In genomic region chr19:42282036-42282762, GRCh38 we compare ENCODE assay signal across 8 cellular contexts. TPM values are rescaled to one million over a fixed set of nuclear protein-coding genes. Genes with fewer than 3 reads are reported as not detected.
DNase-seq lines count a peak whose midpoint lies in the region; ATAC-seq and TF ChIP-seq lines count a peak whose summit lies in the region.

No MANE protein-coding gene starts in this region.

- DNase-seq in HCT116 (ENCODE audit: low read depth, low spot score), result no peak
- DNase-seq in SK-N-MC (ENCODE audit: low read depth, low spot score), result no peak
- DNase-seq in heart left ventricle, result peak in 1 of 5 donors; percentile 36
- no peak for DNase-seq in GM20000 (ENCODE audit: low spot score)
- DNase-seq in SIG-M5 treated with dmso at 0.1 percent for 504 hours (lab: John Stamatoyannopoulos, UW; ENCODE audit: unreplicated experiment), result no peak
- no peak for DNase-seq in T-helper 2 cell treated with Interferon-gamma antibody and Interleukin-4, amounts not matched to agents 5 μg/mL and 100 μg/mL, for 36 hours (ENCODE audit: low spot score)

- no peaks in the 10 kb centered on the region for H3K9me3 Mint-ChIP-seq in T-helper 2 cell treated with Interferon-gamma antibody and Interleukin-4, amounts not matched to agents 5 μg/mL and 100 μg/mL, for 36 hours

- intact Hi-C loops in HCT116 (cut with micrococcal nuclease) (no loop called here), heart left ventricle (cut with DNase I) (loop anchor here in 2 of 10 donors (2.0 to 5.0 kb wide), 2 partner anchors 13 to 40 kb away; partner anchors contain the start of genes CIC (in 1 of the 2) and GSK3A (in 1 of the 2))

- RAD21 ChIA-PET in HCT116 (lab: Charles Lee; ENCODE audit: low non-redundant PET in 1 of 2, low total read pairs in 2 of 2, uncharacterized antibody in 2 of 2, unreplicated experiment in 2 of 2), result interaction anchor here (0.6 to 1.3 kb wide), 3 partner anchors 20 to 39 kb away, joined by 3 to 7 read pairs (median 4); partner anchors contain the start of genes GSK3A (in 1 of the 2) and PAFAH1B3 (in 1 of the 2)

- no TSS peak for BruUV-seq in HCT116 (replicated peaks; lab: Mats Ljungman, UMichigan)

- H3K27me3 ChIP-seq in HCT116 (ENCODE audit: insufficient read depth, low read length) (no peaks in the 10 kb centered on the region), heart left ventricle (no peaks in the 10 kb centered on the region), skeletal muscle tissue (ENCODE audit: control insufficient read depth in 3 of 3, insufficient read depth in 3 of 3, low read length in 3 of 3) (no peaks in the 10 kb centered on the region)

- H3K36me3 Mint-ChIP-seq in T-helper 2 cell treated with Interferon-gamma antibody and Interleukin-4, amounts not matched to agents 5 μg/mL and 100 μg/mL, for 36 hours (ENCODE audit: low read depth), result peaks cover 10% of the 10 kb centered on the region

- TF ChIP-seq POLR2A in HCT116 (IDR thresholded peaks at IDR 0.05; ENCODE audit: borderline replicate concordance, extremely low read depth, insufficient read depth, insufficient read length) (no peak), heart left ventricle (IDR thresholded peaks at IDR 0.05) (no peak)

- TF ChIP-seq RAD21 in HCT116 (IDR thresholded peaks at IDR 0.05; ENCODE audit: low read depth), result no peak

- no peak overlapping the region for H3K4me3 Mint-ChIP-seq in T-helper 2 cell treated with Interferon-gamma antibody and Interleukin-4, amounts not matched to agents 5 μg/mL and 100 μg/mL, for 36 hours

- H3K79me2 ChIP-seq in HCT116 (ENCODE audit: insufficient read depth, low read length), result peaks cover 18% of the 10 kb centered on the region; the same call in 1 of the 2 replicates

- H3K9ac ChIP-seq in HCT116 (ENCODE audit: low read length) (peak overlapping the region; percentile 86), SK-N-MC (ENCODE audit: insufficient read length) (peak overlapping the region; percentile 14), skeletal muscle tissue (ENCODE audit: low read depth in 1 of 3, low read length in 3 of 3) (peak overlapping the region in 2 of 3 donors; percentile 70 to 72)

- H3K36me3 ChIP-seq in HCT116 (ENCODE audit: control insufficient read depth in 1 of 2, insufficient read depth in 2 of 2, low read length in 2 of 2) (0 out of 4 replicates have a peak, but pooled peaks cover 0 to 4% of the 10 kb centered on the region in 2 experiments), SK-N-MC (ENCODE audit: insufficient read depth, low read length) (peaks cover 6% of the 10 kb centered on the region), heart left ventricle (peaks cover 0 to 6% (median 4%) of the 10 kb centered on the region in 9 donors), skeletal muscle tissue (ENCODE audit: control insufficient read depth in 3 of 3, insufficient read depth in 3 of 3, low read length in 3 of 3) (peaks cover 2% of the 10 kb centered on the region in 3 donors)

- no peak overlapping the region for H3K27ac Mint-ChIP-seq in T-helper 2 cell treated with Interferon-gamma antibody and Interleukin-4, amounts not matched to agents 5 μg/mL and 100 μg/mL, for 36 hours

- no peaks in the 10 kb centered on the region for H3K27me3 Mint-ChIP-seq in T-helper 2 cell treated with Interferon-gamma antibody and Interleukin-4, amounts not matched to agents 5 μg/mL and 100 μg/mL, for 36 hours (ENCODE audit: low read depth)

- peaks cover 49 to 79% of the 10 kb centered on the region in 2 experiments for H3K4me1 ChIP-seq in HCT116 (ENCODE audit: control insufficient read depth in 1 of 2, insufficient read depth in 2 of 2, low read length in 2 of 2)
- peaks cover 30 to 87% (median 77%) of the 10 kb centered on the region in 12 donors for H3K4me1 ChIP-seq in heart left ventricle
- H3K4me1 ChIP-seq in skeletal muscle tissue (ENCODE audit: control insufficient read depth in 3 of 3, insufficient read depth in 3 of 3, low read length in 3 of 3), result peaks cover 67 to 74% (median 74%) of the 10 kb centered on the region in 3 donors

- WGBS in heart left ventricle, 4 donors, result 27 to 35% (median 30%) methylated on average over 4 to 5 of the region's 5 CpGs

- H3K9me3 ChIP-seq in HCT116 (ENCODE audit: control insufficient read depth in 1 of 2, insufficient read depth in 1 of 2, low read depth in 1 of 2, low read length in 2 of 2) (no peaks in the 10 kb centered on the region), SK-N-MC (ENCODE audit: low read depth, low read length) (no peaks in the 10 kb centered on the region), heart left ventricle (no peaks in the 10 kb centered on the region), skeletal muscle tissue (ENCODE audit: control insufficient read depth in 3 of 3, low read length in 3 of 3) (no peaks in the 10 kb centered on the region)

- H2AFZ ChIP-seq in HCT116 (ENCODE audit: low read depth, low read length, poor library complexity, severe bottlenecking), result no peak overlapping the region

- H3K9me2 ChIP-seq in HCT116 (ENCODE audit: insufficient read depth), result no peaks in the 10 kb centered on the region

- no peak for TF ChIP-seq CTCF in HCT116 (IDR thresholded peaks at IDR 0.05 in 2 of 3, conservative IDR thresholded peaks at IDR 0.05 in 1 of 3; ENCODE audit: borderline replicate concordance in 1 of 3, insufficient read depth in 1 of 3, low read depth in 2 of 3, low read length in 2 of 3)
- TF ChIP-seq CTCF in heart left ventricle (IDR thresholded peaks at IDR 0.05), result no peak
- no peak for TF ChIP-seq CTCF in GM20000 (IDR thresholded peaks at IDR 0.05; ENCODE audit: extremely low read depth, missing control alignments)

- H4K20me1 ChIP-seq in HCT116 (ENCODE audit: insufficient read depth), result no peaks in the 10 kb centered on the region

- no peak for ATAC-seq in HCT116
- no peak for ATAC-seq in heart left ventricle
- no peak for ATAC-seq in HG03025 (IDR thresholded peaks at IDR 0.05; ENCODE audit: low FRiP score, unreplicated experiment)

- CTCF ChIA-PET in HCT116 (lab: Charles Lee), result interaction anchor here (0.6 to 4.8 kb wide), 4 partner anchors 26 to 120 kb away, joined by 3 to 63 read pairs (median 10); partner anchors contain the start of gene GSK3A

- peak overlapping the region; percentile 94 for H3K27ac ChIP-seq in HCT116 (ENCODE audit: low read depth, low read length)
- peak overlapping the region; percentile 95 for H3K27ac ChIP-seq in SK-N-MC
- H3K27ac ChIP-seq in heart left ventricle, result peak overlapping the region; percentile 95 to 100 (median 96)
- H3K27ac ChIP-seq in skeletal muscle tissue (ENCODE audit: low read depth, low read length), result peak overlapping the region; percentile 92

- peak overlapping the region; percentile 97 for H3K4me2 ChIP-seq in HCT116 (ENCODE audit: low read length)

- POLR2A ChIA-PET in HCT116 (lab: Charles Lee), result interaction anchor here (0.9 to 1.3 kb wide), 4 partner anchors 12 to 323 kb away, joined by 3 to 5 read pairs (median 4); partner anchors contain the start of genes GSK3A and RABAC1

- H3K4me1 Mint-ChIP-seq in T-helper 2 cell treated with Interferon-gamma antibody and Interleukin-4, amounts not matched to agents 5 μg/mL and 100 μg/mL, for 36 hours (ENCODE audit: low read depth), result peaks cover 46% of the 10 kb centered on the region

- peak overlapping the region; percentile 70 to 72 for H3K4me3 ChIP-seq in HCT116 (replicated peaks in 1 of 2; ENCODE audit: low read depth in 1 of 2, low read length in 2 of 2)
- H3K4me3 ChIP-seq in SK-N-MC, result peak overlapping the region; percentile 94
- H3K4me3 ChIP-seq in heart left ventricle, result peak overlapping the region in 10 of 12 donors; percentile 51 to 97 (median 78)
- H3K4me3 ChIP-seq in skeletal muscle tissue (ENCODE audit: low read length in 3 of 3), result peak overlapping the region in 1 of 3 donors; percentile 51

TF ChIP-seq in HCT116, 20 proteins besides CTCF, POLR2A, EP300 and RAD21:
- TF ChIP-seq SP1 (IDR thresholded peaks at IDR 0.05; ENCODE audit: low read depth) (no peak), EZH2phosphoT487 (IDR thresholded peaks at IDR 0.05; ENCODE audit: borderline replicate concordance) (no peak), SRF (IDR thresholded peaks at IDR 0.05; ENCODE audit: low read depth) (no peak), POLR2AphosphoS5 (IDR thresholded peaks at IDR 0.05; ENCODE audit: low read depth, low read length) (no peak), SIN3A (IDR thresholded peaks at IDR 0.05; ENCODE audit: low read depth) (no peak)
- TF ChIP-seq, protein P1, sequence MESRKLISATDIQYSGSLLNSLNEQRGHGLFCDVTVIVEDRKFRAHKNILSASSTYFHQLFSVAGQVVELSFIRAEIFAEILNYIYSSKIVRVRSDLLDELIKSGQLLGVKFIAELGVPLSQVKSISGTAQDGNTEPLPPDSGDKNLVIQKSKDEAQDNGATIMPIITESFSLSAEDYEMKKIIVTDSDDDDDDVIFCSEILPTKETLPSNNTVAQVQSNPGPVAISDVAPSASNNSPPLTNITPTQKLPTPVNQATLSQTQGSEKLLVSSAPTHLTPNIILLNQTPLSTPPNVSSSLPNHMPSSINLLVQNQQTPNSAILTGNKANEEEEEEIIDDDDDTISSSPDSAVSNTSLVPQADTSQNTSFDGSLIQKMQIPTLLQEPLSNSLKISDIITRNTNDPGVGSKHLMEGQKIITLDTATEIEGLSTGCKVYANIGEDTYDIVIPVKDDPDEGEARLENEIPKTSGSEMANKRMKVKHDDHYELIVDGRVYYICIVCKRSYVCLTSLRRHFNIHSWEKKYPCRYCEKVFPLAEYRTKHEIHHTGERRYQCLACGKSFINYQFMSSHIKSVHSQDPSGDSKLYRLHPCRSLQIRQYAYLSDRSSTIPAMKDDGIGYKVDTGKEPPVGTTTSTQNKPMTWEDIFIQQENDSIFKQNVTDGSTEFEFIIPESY (IDR thresholded peaks at IDR 0.05; ENCODE audit: extremely low read depth, insufficient replicate concordance, low read length), result no peak

RNA-seq across cellular contexts. Expression of gene CIC, which starts 13.1 kb away (rescaled TPM):
- 52.0 TPM for total RNA-seq in HCT116 (2021; ENCODE audit: unreplicated experiment)
- polyA plus RNA-seq in HCT116 (2012), result 43.4 and 44.2 TPM in 2 replicates
- 10 to 100 TPM; 25.5 to 54.8 (median 35.8) TPM for total RNA-seq in heart left ventricle
- 10 to 100 TPM; 27.1 to 27.5 TPM for polyA plus RNA-seq in heart left ventricle
- total RNA-seq in skeletal muscle tissue, result 10.4 TPM

RNA-seq across cellular contexts. Expression of gene PRR19, which starts 19.7 kb away (rescaled TPM):
- total RNA-seq in HCT116 (2021; ENCODE audit: unreplicated experiment) (0.93 TPM), heart left ventricle (under 1 TPM in 3 of 9 donors, not detected in 6; 0.16 to 0.53 (median 0.40) TPM), skeletal muscle tissue (not detected)
- polyA plus RNA-seq in HCT116 (2012), result 0.77 and 1.1 TPM in 2 replicates
- polyA plus RNA-seq in heart left ventricle, result under 1 TPM in 1 of 2 donors, not detected in 1; 0.17 TPM

RNA-seq across cellular contexts. Expression of gene PAFAH1B3, which starts 20.2 kb away (rescaled TPM):
- total RNA-seq in HCT116 (2021; ENCODE audit: unreplicated experiment) (110 TPM), heart left ventricle (1 to 10 TPM; 1.8 to 9.4 (median 2.5) TPM), skeletal muscle tissue (29.2 TPM)
- 130 TPM in 2 replicates for polyA plus RNA-seq in HCT116 (2012)
- polyA plus RNA-seq in heart left ventricle, result 1 to 10 TPM; 4.9 to 9.5 TPM

RNA-seq across cellular contexts. Expression of gene ERF, which starts 27.3 kb away (rescaled TPM):
- total RNA-seq in HCT116 (2021; ENCODE audit: unreplicated experiment) (96.1 TPM), heart left ventricle (10 to 100 TPM; 26.1 to 49.7 (median 35.5) TPM), skeletal muscle tissue (12.0 TPM)
- 55.7 and 62.1 TPM in 2 replicates for polyA plus RNA-seq in HCT116 (2012)
- polyA plus RNA-seq in heart left ventricle, result 10 to 100 TPM; 31.9 to 45.4 TPM

RNA-seq across cellular contexts. Expression of gene TMEM145, which starts 30.9 kb away (rescaled TPM):
- 7.2 TPM for total RNA-seq in HCT116 (2021; ENCODE audit: unreplicated experiment)
- polyA plus RNA-seq in HCT116 (2012), result 10.0 and 11.7 TPM in 2 replicates
- under 1 TPM in 2 of 9 donors, not detected in 7; 0.16 to 0.27 TPM for total RNA-seq in heart left ventricle
- under 1 TPM; 0.11 to 0.18 TPM for polyA plus RNA-seq in heart left ventricle
- total RNA-seq in skeletal muscle tissue, result 0.52 TPM

Comparison
In these comparisons a context has a peak if more than half of its experiments do, and no peak if none do; other contexts are left out.
1. H3K9ac ChIP-seq: peak in every context shown above with its lines; median percentile 86 in HCT116; 71 in skeletal muscle tissue; 14 in SK-N-MC.